1 cellular context compared by ENCODE assay signal in the genomic region with DNA sequence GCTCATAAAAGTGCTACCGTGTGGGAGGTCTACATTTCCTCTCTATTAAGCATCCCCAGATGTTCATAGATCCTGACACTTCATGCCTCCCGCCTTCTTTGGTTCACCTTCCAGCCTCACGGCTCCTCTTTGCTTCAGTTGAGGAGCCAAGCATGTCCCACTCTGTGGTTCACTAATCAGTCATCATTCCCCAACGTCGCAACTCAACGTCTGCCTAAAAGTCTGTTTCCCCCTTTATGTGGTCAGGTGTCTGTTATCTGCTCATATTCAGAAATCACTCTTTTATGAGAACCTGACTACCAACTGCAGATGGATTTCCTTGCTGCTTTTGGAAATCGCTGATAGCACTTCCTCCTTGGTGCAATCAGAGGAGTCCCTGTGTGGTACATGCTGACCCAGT.
TF ChIP-seq lines count a peak whose summit lies in the region.

No MANE protein-coding gene starts in this region.

TF ChIP-seq in IMR-90, 13 proteins besides CTCF, POLR2A, EP300 and RAD21:
- TF ChIP-seq CEBPB (IDR thresholded peaks at IDR 0.05; ENCODE audit: low read depth, low read length) (no peak), MAZ (IDR thresholded peaks at IDR 0.05; ENCODE audit: borderline replicate concordance, low read depth, low read length) (no peak), SMC3 (IDR thresholded peaks at IDR 0.05; ENCODE audit: low read depth, low read length) (no peak), FOS (IDR thresholded peaks at IDR 0.05; ENCODE audit: low read depth, low read length) (no peak), NFE2L2 (IDR thresholded peaks at IDR 0.05; ENCODE audit: low read depth, low read length) (no peak), RFX5 (IDR thresholded peaks at IDR 0.05; ENCODE audit: low read depth, low read length) (no peak), BHLHE40 (IDR thresholded peaks at IDR 0.05; ENCODE audit: low read depth, low read length) (no peak), CHD1 (IDR thresholded peaks at IDR 0.05; ENCODE audit: low read depth, low read length) (no peak), MAFK (IDR thresholded peaks at IDR 0.05; ENCODE audit: low read depth, low read length) (no peak)
- TF ChIP-seq, protein P1, sequence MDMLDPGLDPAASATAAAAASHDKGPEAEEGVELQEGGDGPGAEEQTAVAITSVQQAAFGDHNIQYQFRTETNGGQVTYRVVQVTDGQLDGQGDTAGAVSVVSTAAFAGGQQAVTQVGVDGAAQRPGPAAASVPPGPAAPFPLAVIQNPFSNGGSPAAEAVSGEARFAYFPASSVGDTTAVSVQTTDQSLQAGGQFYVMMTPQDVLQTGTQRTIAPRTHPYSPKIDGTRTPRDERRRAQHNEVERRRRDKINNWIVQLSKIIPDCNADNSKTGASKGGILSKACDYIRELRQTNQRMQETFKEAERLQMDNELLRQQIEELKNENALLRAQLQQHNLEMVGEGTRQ (IDR thresholded peaks at IDR 0.05; ENCODE audit: low read depth, low read length) = no peak
- TF ChIP-seq, protein P2, sequence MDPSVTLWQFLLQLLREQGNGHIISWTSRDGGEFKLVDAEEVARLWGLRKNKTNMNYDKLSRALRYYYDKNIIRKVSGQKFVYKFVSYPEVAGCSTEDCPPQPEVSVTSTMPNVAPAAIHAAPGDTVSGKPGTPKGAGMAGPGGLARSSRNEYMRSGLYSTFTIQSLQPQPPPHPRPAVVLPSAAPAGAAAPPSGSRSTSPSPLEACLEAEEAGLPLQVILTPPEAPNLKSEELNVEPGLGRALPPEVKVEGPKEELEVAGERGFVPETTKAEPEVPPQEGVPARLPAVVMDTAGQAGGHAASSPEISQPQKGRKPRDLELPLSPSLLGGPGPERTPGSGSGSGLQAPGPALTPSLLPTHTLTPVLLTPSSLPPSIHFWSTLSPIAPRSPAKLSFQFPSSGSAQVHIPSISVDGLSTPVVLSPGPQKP (IDR thresholded peaks at IDR 0.05; ENCODE audit: borderline replicate concordance, low read depth, low read length) = no peak
TF ChIP-seq in IMR-90: peak in this region for 0.
